Comparison of ENCODE assay signal across 8 cellular contexts in the genomic region with DNA sequence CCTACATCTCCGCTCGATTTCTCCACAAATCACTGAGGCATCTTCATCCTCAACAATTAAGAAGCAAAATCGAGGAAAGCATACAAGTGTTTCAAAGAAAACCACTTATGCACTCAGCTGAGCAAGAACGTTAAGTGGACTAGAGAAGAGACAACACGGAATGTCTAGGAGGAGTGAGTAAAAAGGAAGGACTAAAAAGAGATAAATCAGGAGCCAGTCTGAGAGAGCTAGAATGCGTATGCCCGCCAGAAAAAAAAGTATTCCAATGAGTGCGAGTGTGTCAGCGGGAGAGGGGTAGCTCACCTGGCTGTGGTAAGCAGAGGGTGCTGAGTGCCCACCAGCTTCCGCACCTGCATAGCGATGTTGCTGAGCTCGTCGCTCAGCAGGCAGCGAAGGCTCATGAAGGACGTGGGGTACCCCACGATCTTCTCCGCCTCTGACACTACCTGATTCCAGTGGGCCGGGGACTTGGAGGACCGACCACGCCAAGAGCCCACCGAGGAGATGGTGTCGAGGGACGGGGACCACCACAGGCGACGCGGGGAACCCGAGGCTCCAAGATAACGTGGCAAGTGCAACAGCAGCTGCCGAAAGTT. TPM values are rescaled to one million over a fixed set of nuclear protein-coding genes. Genes with fewer than 3 reads are reported as not detected.
DNase-seq lines count a peak whose midpoint lies in the region; ATAC-seq, FAIRE-seq and TF ChIP-seq lines count a peak whose summit lies in the region.

No MANE protein-coding gene starts in this region.

- H3K9me3 ChIP-seq in kidney (ENCODE audit: control insufficient read depth in 1 of 2, low read length in 2 of 2) = no peaks in the 10 kb centered on the region

- no peaks in the 10 kb centered on the region for H3K27me3 Mint-ChIP-seq in MCF 10A (ENCODE audit: insufficient read depth, unreplicated experiment)

- intact Hi-C loops in MCF 10A (cut with micrococcal nuclease) (loop anchor here (1.0 to 2.0 kb wide), 3 partner anchors 140 to 344 kb away; no protein-coding TSS in a partner anchor), kidney (cut with DNase I) (no loop called here)

- no peak for FAIRE-seq in kidney (lab: Jason Lieb, UNC)

- TSS peak; percentile 36 for BruUV-seq in MCF 10A (replicated peaks; lab: Mats Ljungman, UMichigan)

- H3K4me1 Mint-ChIP-seq in MCF 10A (ENCODE audit: insufficient read depth, unreplicated experiment) = peaks cover 21% of the 10 kb centered on the region

- H3K4me1 ChIP-seq in kidney (ENCODE audit: control insufficient read depth in 1 of 2, insufficient read depth in 1 of 2, low read depth in 1 of 2, low read length in 2 of 2) = peaks cover 0 to 3% of the 10 kb centered on the region in 2 donors

- no peak for TF ChIP-seq CTCF in MCF 10A (IDR thresholded peaks at IDR 0.05; ENCODE audit: unreplicated experiment)
- TF ChIP-seq CTCF in kidney (IDR thresholded peaks at IDR 0.05; ENCODE audit: borderline replicate concordance, extremely low read depth, insufficient read depth) = no peak

- H3K4me3 Mint-ChIP-seq in MCF 10A (ENCODE audit: unreplicated experiment) = peak overlapping the region; percentile 81

- peak overlapping the region; percentile 94 for H3K27ac Mint-ChIP-seq in MCF 10A (ENCODE audit: low read depth, unreplicated experiment)

- H3K9me3 Mint-ChIP-seq in MCF 10A (ENCODE audit: unreplicated experiment) = no peaks in the 10 kb centered on the region

- DNase-seq in EH (ENCODE audit: low read depth) = peak; percentile 31
- peak; percentile 28 for DNase-seq in SHP77 treated with DMSO at 0.1 percent for 48 hours (lab: John Stamatoyannopoulos, UW)
- DNase-seq in MCF 10A (ENCODE audit: unreplicated experiment) = peak; percentile 33
- DNase-seq in kidney = peak; percentile 75
- peak; percentile 4 to 6 for DNase-seq in stimulated activated CD8-positive, alpha-beta memory T cell treated with anti-CD3 and anti-CD28 coated beads, Interleukin-15, amount 100 ng/mL, for 48 hours (ENCODE audit: low read depth in 2 of 2)
- no peak for DNase-seq in mesenteric fat pad (ENCODE audit: low spot score)

- peak overlapping the region; percentile 43 to 96 for H3K27ac ChIP-seq in kidney (ENCODE audit: low read depth in 2 of 2, low read length in 2 of 2)

- peak overlapping the region; percentile 45 to 97 for H3K9ac ChIP-seq in kidney (ENCODE audit: low read length in 2 of 2)

- H3K4me3 ChIP-seq in kidney (ENCODE audit: low read length in 2 of 2) = peak overlapping the region; percentile 89 to 99

- H3K36me3 Mint-ChIP-seq in MCF 10A (ENCODE audit: insufficient read depth, unreplicated experiment) = no peaks in the 10 kb centered on the region

- CTCF ChIA-PET in MCF 10A (lab: Yijun Ruan, JAX) = interaction anchor here (0.6 to 2.5 kb wide), 20 partner anchors 14 to 1592 kb away, joined by 3 to 15 read pairs (median 4); no protein-coding TSS in a partner anchor

- POLR2A ChIA-PET in MCF 10A (lab: Yijun Ruan, JAX) = interaction anchor here (0.5 to 3.4 kb wide), 33 partner anchors 10 to 1965 kb away, joined by 3 to 31 read pairs (median 4); partner anchors contain the start of gene BEND3

- peak; percentile 9 for ATAC-seq in GM19463 (IDR thresholded peaks at IDR 0.05; ENCODE audit: unreplicated experiment)
- ATAC-seq in HG03565 (IDR thresholded peaks at IDR 0.05; ENCODE audit: unreplicated experiment) = peak; percentile 11

- no peaks in the 10 kb centered on the region for H3K36me3 ChIP-seq in kidney (ENCODE audit: control insufficient read depth in 1 of 2, insufficient read depth in 2 of 2, low read length in 2 of 2)

RNA-seq across cellular contexts. Expression of gene PDSS2, which starts 0.6 kb away (rescaled TPM):
- total RNA-seq in MCF 10A (2022) = 10.2 and 11.1 TPM in 2 replicates
- 16.4 TPM for total RNA-seq in kidney
- 20.7 TPM for polyA plus RNA-seq in kidney (ENCODE audit: insufficient read depth, low read depth, low replicate concordance)
- 11.5 TPM for total RNA-seq in mesenteric fat pad

RNA-seq across cellular contexts. Expression of gene SOBP, which starts 31.1 kb away (rescaled TPM):
- total RNA-seq in MCF 10A (2022) (0.21 and 0.47 TPM in 2 replicates), kidney (9.5 TPM), mesenteric fat pad (11.0 TPM)
- 5.4 TPM for polyA plus RNA-seq in kidney (ENCODE audit: insufficient read depth, low read depth, low replicate concordance)
